Comparison of ENCODE assay signal across 24 cellular contexts in genomic region chr17:77694391-77695363, GRCh38.
DNase-seq lines count a peak whose midpoint lies in the region; FAIRE-seq and TF ChIP-seq lines count a peak whose summit lies in the region.
"Had no signal": no experiment of that assay in that cellular context is flagged by ENCODE, and none has a peak within 500 bp of the region (broad histone marks: within the 10 kb centered on the region; RNA-seq: fewer than 3 reads in every experiment).

No MANE protein-coding gene starts in this region.

- WGBS in neuronal stem cell (ENCODE audit: extremely low coverage in 2 of 2, insufficient read length in 2 of 2, insufficient replicate concordance in 1 of 2), 2 donors, result no CpG with 5 or more reads among the region's 11 CpGs

- no peak overlapping the region for H2AFZ ChIP-seq in neuronal stem cell (ENCODE audit: low read length)
- H2AFZ ChIP-seq: hepatocyte had no signal

- H3K9ac ChIP-seq in BLaER1, result no peak overlapping the region
- H3K9ac ChIP-seq in neuronal stem cell (ENCODE audit: low read depth, low read length, poor library complexity), result no peak overlapping the region

- H3K4me2 ChIP-seq in BLaER1 (peak overlapping the region; percentile 93), neuronal stem cell (ENCODE audit: insufficient read depth, low read length, poor library complexity, severe bottlenecking) (no peak overlapping the region)
- H3K4me2 ChIP-seq: hepatocyte had no signal

- peak overlapping the region; percentile 30 for H2AK5ac ChIP-seq in neuronal stem cell (ENCODE audit: low read depth, low read length)

- no peak overlapping the region for H2BK120ac ChIP-seq in neuronal stem cell (ENCODE audit: low read depth, low read length)

- H3K4me3 ChIP-seq in BLaER1 (no peak overlapping the region), coronary artery (no peak overlapping the region), neuronal stem cell (ENCODE audit: low read length in 2 of 2) (no peak overlapping the region)
- H3K4me3 ChIP-seq: hepatocyte, thoracic aorta had no signal

- peak overlapping the region; percentile 46 for H2BK15ac ChIP-seq in neuronal stem cell (ENCODE audit: low read length)

- H3K14ac ChIP-seq in neuronal stem cell (ENCODE audit: low read length), result peak overlapping the region; percentile 31

- DNase-seq in GM13977 (ENCODE audit: low spot score) (peak; percentile 12), coronary artery (ENCODE audit: low spot score) (peak; percentile 49), neuronal stem cell (ENCODE audit: low spot score) (no peak), DMS153 (lab: John Stamatoyannopoulos, UW) (no peak), urothelium cell line (ENCODE audit: low spot score) (no peak), AG20443 (ENCODE audit: low spot score) (no peak)
- DNase-seq: activated CD4-positive, alpha-beta T cell treated with anti-CD3 and anti-CD28 coated beads for 4 hours; activated naive CD4-positive, alpha-beta T cell treated with anti-CD3 and anti-CD28 coated beads, Interleukin-2, amount 50 U/mL, for 16 hours; activated T-cell treated with anti-CD3 and anti-CD28 coated beads, Interleukin-2, amount 50 U/mL, for 72 hours; Calu3; cortex of kidney; naive B cell; NCI-H1694; NCI-H2171; NCI-H524; PC-3; T-helper 2 cell had no signal

- in situ Hi-C loops in GM13977 (cut with MboI; ENCODE audit: low pct_unique_long_range_greater_than_20kb, low sequenced_read_pairs, unreplicated experiment), result no loop called here

- no peak overlapping the region for H3K27ac ChIP-seq in BLaER1
- no peak overlapping the region for H3K27ac ChIP-seq in coronary artery
- H3K27ac ChIP-seq in neuronal stem cell (replicated peaks; ENCODE audit: low read length), result no peak overlapping the region
- H3K27ac ChIP-seq: C4-2B, hepatocyte, thoracic aorta had no signal

- peak overlapping the region; percentile 50 for H2BK12ac ChIP-seq in neuronal stem cell (ENCODE audit: low read length)

- H4K8ac ChIP-seq in neuronal stem cell (ENCODE audit: low read depth, low read length), result no peak overlapping the region

- peaks cover 30% of the 10 kb centered on the region for H3K27me3 ChIP-seq in BLaER1
- peaks cover 0 to 87% (median 6%) of the 10 kb centered on the region in 3 experiments for H3K27me3 ChIP-seq in neuronal stem cell (ENCODE audit: control insufficient read depth in 3 of 3, insufficient read depth in 3 of 3, low read depth in 1 of 3, low read length in 3 of 3)

- no peak overlapping the region for H3K4ac ChIP-seq in neuronal stem cell (ENCODE audit: low read length)

- H3K36me3 ChIP-seq in BLaER1 (no peaks in the 10 kb centered on the region), neuronal stem cell (replicated peaks in 1 of 2; ENCODE audit: control insufficient read depth in 2 of 2, insufficient read depth in 2 of 2, low read length in 2 of 2) (no peaks in the 10 kb centered on the region)
- H3K36me3 ChIP-seq: thoracic aorta had no signal

- peak overlapping the region; percentile 20 for H3K23ac ChIP-seq in neuronal stem cell (ENCODE audit: low read depth, low read length, poor library complexity)

- peak overlapping the region; percentile 60 for H3K18ac ChIP-seq in neuronal stem cell (ENCODE audit: low read length)

- H3K9me3 ChIP-seq in BLaER1 (no peaks in the 10 kb centered on the region), neuronal stem cell (replicated peaks in 1 of 2; ENCODE audit: control insufficient read depth in 2 of 2, insufficient read depth in 1 of 2, low read depth in 1 of 2, low read length in 2 of 2) (peaks cover 0 to 2% of the 10 kb centered on the region in 2 donors)
- H3K9me3 ChIP-seq: thoracic aorta had no signal

- TF ChIP-seq CTCF in GM13977 (IDR thresholded peaks at IDR 0.05; ENCODE audit: extremely low read depth, insufficient read depth, missing control alignments) (no peak), coronary artery (IDR thresholded peaks at IDR 0.05) (no peak)

- no peaks in the 10 kb centered on the region for H4K20me1 ChIP-seq in BLaER1

- H3K4me1 ChIP-seq in BLaER1 (peaks cover 100% of the 10 kb centered on the region), neuronal stem cell (ENCODE audit: control insufficient read depth in 2 of 2, insufficient read depth in 1 of 2, low read depth in 1 of 2, low read length in 2 of 2) (peaks cover 7 to 12% of the 10 kb centered on the region in 2 donors)

- FAIRE-seq in urothelium cell line (lab: Jason Lieb, UNC), result no peak
- FAIRE-seq: bronchial epithelial cell, endometrium, frontal cortex had no signal

- peak overlapping the region; percentile 84 for H2BK5ac ChIP-seq in neuronal stem cell (ENCODE audit: low read length)

- no peak overlapping the region for H4K91ac ChIP-seq in neuronal stem cell (ENCODE audit: low read depth, low read length, poor library complexity)

- no peaks in the 10 kb centered on the region for H3K79me1 ChIP-seq in neuronal stem cell (ENCODE audit: low read depth, low read length)

Comparison
In these comparisons a context has a peak if more than half of its experiments do, and no peak if none do; other contexts are left out.
1. DNase-seq: peak in GM13977 (single experiment) and coronary artery (single experiment); none in neuronal stem cell (single experiment), DMS153 (single experiment), urothelium cell line (single experiment) and AG20443 (single experiment).